Comparison of ENCODE assay signal across 19 cellular contexts in genomic region chrX:137151403-137151802, GRCh38.
"Had no signal": no experiment of that assay in that cellular context is flagged by ENCODE, and none has a peak within 500 bp of the region (broad histone marks: within the 10 kb centered on the region; RNA-seq: fewer than 3 reads in every experiment).

No MANE protein-coding gene starts in this region.

- H3K4me3 Mint-ChIP-seq: activated CD4-positive, alpha-beta T cell treated with anti-CD3 and anti-CD28 coated beads, Interleukin-2, amount 10 ng/mL, durations not matched to agents 7 days and 5 days; activated naive CD8-positive, alpha-beta T cell treated with anti-CD3 and anti-CD28 coated beads, Interleukin-2, amount 10 ng/mL, durations not matched to agents 7 days and 5 days; activated T-helper 1 cell treated with anti-CD3 and anti-CD28 coated beads, Interleukin-12 subunit alpha, Interleukin-12 subunit beta, Interleukin-2, Interleukin-4 antibody, amounts not matched to agents 30 ng/mL and 10 ng/mL and 1 ng/mL, durations not matched to agents 14 hours and 24 hours and 36 hours; brain; naive B cell had no signal

- H3K9me3 ChIP-seq: gastrocnemius medialis, left lung, ovary, sigmoid colon, spleen, testis, upper lobe of left lung had no signal

- H3K27ac ChIP-seq: gastrocnemius medialis, heart right ventricle, left lung, ovary, sigmoid colon, spleen, stomach, testis, upper lobe of left lung had no signal

- H3K9me3 Mint-ChIP-seq: activated CD4-positive, alpha-beta T cell treated with anti-CD3 and anti-CD28 coated beads, Interleukin-2, amount 10 ng/mL, durations not matched to agents 7 days and 5 days; activated naive CD8-positive, alpha-beta T cell treated with anti-CD3 and anti-CD28 coated beads, Interleukin-2, amount 10 ng/mL, durations not matched to agents 7 days and 5 days; activated T-helper 1 cell treated with anti-CD3 and anti-CD28 coated beads, Interleukin-12 subunit alpha, Interleukin-12 subunit beta, Interleukin-2, Interleukin-4 antibody, amounts not matched to agents 30 ng/mL and 10 ng/mL and 1 ng/mL, durations not matched to agents 14 hours and 24 hours and 36 hours had no signal

- H3K27me3 ChIP-seq: left lung, ovary, sigmoid colon, testis, upper lobe of left lung had no signal

- H3K4me3 ChIP-seq: gastrocnemius medialis, heart right ventricle, left lung, ovary, sigmoid colon, spleen, stomach, testis, upper lobe of left lung had no signal

- H3K36me3 Mint-ChIP-seq: activated naive CD8-positive, alpha-beta T cell treated with anti-CD3 and anti-CD28 coated beads, Interleukin-2, amount 10 ng/mL, durations not matched to agents 7 days and 5 days; brain; naive B cell had no signal

- H3K36me3 ChIP-seq: gastrocnemius medialis, heart right ventricle, left lung, ovary, sigmoid colon, spleen, stomach, upper lobe of left lung had no signal

- ATAC-seq: gastrocnemius medialis, heart right ventricle, left lung had no signal

- DNase-seq: activated CD4-positive, alpha-beta T cell treated with anti-CD3 and anti-CD28 coated beads, Interleukin-2, amount 10 ng/mL, durations not matched to agents 7 days and 5 days; activated CD8-positive, alpha-beta memory T cell treated with anti-CD3 and anti-CD28 coated beads for 24 hours; activated naive CD8-positive, alpha-beta T cell treated with anti-CD3 and anti-CD28 coated beads, Interleukin-2, amount 10 ng/mL, durations not matched to agents 7 days and 5 days; cortex of kidney; effector CD8-positive, alpha-beta T cell; gastrocnemius medialis; heart right ventricle; islet precursor cell; left lung; mammary epithelial cell; naive B cell; ovary; sigmoid colon; spleen; stomach; testis; upper lobe of left lung had no signal

- H3K27ac Mint-ChIP-seq: activated CD4-positive, alpha-beta T cell treated with anti-CD3 and anti-CD28 coated beads, Interleukin-2, amount 10 ng/mL, durations not matched to agents 7 days and 5 days; activated naive CD8-positive, alpha-beta T cell treated with anti-CD3 and anti-CD28 coated beads, Interleukin-2, amount 10 ng/mL, durations not matched to agents 7 days and 5 days; activated T-helper 1 cell treated with anti-CD3 and anti-CD28 coated beads, Interleukin-12 subunit alpha, Interleukin-12 subunit beta, Interleukin-2, Interleukin-4 antibody, amounts not matched to agents 30 ng/mL and 10 ng/mL and 1 ng/mL, durations not matched to agents 14 hours and 24 hours and 36 hours; brain had no signal

- H3K4me1 Mint-ChIP-seq: activated CD4-positive, alpha-beta T cell treated with anti-CD3 and anti-CD28 coated beads, Interleukin-2, amount 10 ng/mL, durations not matched to agents 7 days and 5 days; activated naive CD8-positive, alpha-beta T cell treated with anti-CD3 and anti-CD28 coated beads, Interleukin-2, amount 10 ng/mL, durations not matched to agents 7 days and 5 days; brain; naive B cell had no signal

- H3K4me1 ChIP-seq: gastrocnemius medialis, heart right ventricle, left lung, sigmoid colon, spleen, stomach, testis, upper lobe of left lung had no signal
